Comparison of ENCODE assay signal across 9 cellular contexts in genomic region chr10:46544989-46545791, GRCh38. TPM values are rescaled to one million over a fixed set of nuclear protein-coding genes. Genes with fewer than 3 reads are reported as not detected.
DNase-seq lines count a peak whose midpoint lies in the region; ATAC-seq and TF ChIP-seq lines count a peak whose summit lies in the region.
"Had no signal": no experiment of that assay in that cellular context is flagged by ENCODE, and none has a peak within 500 bp of the region (broad histone marks: within the 10 kb centered on the region; RNA-seq: fewer than 3 reads in every experiment).

No MANE protein-coding gene starts in this region.

- no TSS peak for BruUV-seq in MCF 10A (replicated peaks; lab: Mats Ljungman, UMichigan)

- CTCF ChIA-PET in MCF 10A (lab: Yijun Ruan, JAX) (interaction anchor here (0.9 to 1.3 kb wide), 3 partner anchors 15 to 767 kb away, joined by 3 to 4 read pairs (median 3); no protein-coding TSS in a partner anchor), RWPE1 (lab: Yijun Ruan, JAX) (interaction anchor here (0.6 to 1.1 kb wide), 3 partner anchors 9 to 20 kb away, joined by 3 read pairs; no protein-coding TSS in a partner anchor)

- POLR2A ChIA-PET in MCF 10A (lab: Yijun Ruan, JAX) (interaction anchor here (0.6 to 1.6 kb wide), 2 partner anchors 22 to 327 kb away, joined by 4 to 5 read pairs; no protein-coding TSS in a partner anchor), RWPE1 (lab: Yijun Ruan, JAX; ENCODE audit: low non-redundant PET) (no interaction called here)

- no peak overlapping the region for H3K27ac Mint-ChIP-seq in MCF 10A (ENCODE audit: low read depth, unreplicated experiment)

- ATAC-seq in GM21390 (IDR thresholded peaks at IDR 0.05; ENCODE audit: unreplicated experiment): no peak

- intact Hi-C loops in MCF 10A (cut with micrococcal nuclease) (no loop called here), breast epithelium (cut with DNase I; ENCODE audit: low total_unique reads) (no loop called here), tibial artery (cut with DNase I; ENCODE audit: low total_unique reads) (no loop called here)

- H3K36me3 Mint-ChIP-seq in MCF 10A (ENCODE audit: insufficient read depth, unreplicated experiment): no peaks in the 10 kb centered on the region

- H3K27me3 ChIP-seq in breast epithelium (no peaks in the 10 kb centered on the region), tibial artery (no peaks in the 10 kb centered on the region)

- H3K9me3 Mint-ChIP-seq in MCF 10A (ENCODE audit: unreplicated experiment): no peaks in the 10 kb centered on the region

- H3K9me3 ChIP-seq in breast epithelium (no peaks in the 10 kb centered on the region), tibial artery (no peaks in the 10 kb centered on the region)

- H3K4me1 Mint-ChIP-seq in MCF 10A (ENCODE audit: insufficient read depth, unreplicated experiment): no peaks in the 10 kb centered on the region

- no peak for TF ChIP-seq POLR2A in breast epithelium (IDR thresholded peaks at IDR 0.05)

- TF ChIP-seq CTCF in MCF 10A (IDR thresholded peaks at IDR 0.05; ENCODE audit: unreplicated experiment) (peak; percentile 40), breast epithelium (IDR thresholded peaks at IDR 0.05) (peak in 1 of 3 donors; percentile 14), RWPE1 (conservative IDR thresholded peaks at IDR 0.05; ENCODE audit: low read depth) (no peak), fibroblast of the aortic adventitia (IDR thresholded peaks at IDR 0.05; ENCODE audit: insufficient read depth, low read length) (peak; percentile 51), tibial artery (IDR thresholded peaks at IDR 0.05) (no peak)

- no peak overlapping the region for H3K4me3 Mint-ChIP-seq in MCF 10A (ENCODE audit: unreplicated experiment)

- H3K4me1 ChIP-seq in breast epithelium (no peaks in the 10 kb centered on the region), tibial artery (peaks cover 0 to 24% (median 13%) of the 10 kb centered on the region in 4 donors)

- H3K36me3 ChIP-seq in breast epithelium (no peaks in the 10 kb centered on the region), tibial artery (no peaks in the 10 kb centered on the region)

- peaks cover 12% of the 10 kb centered on the region for H3K27me3 Mint-ChIP-seq in MCF 10A (ENCODE audit: insufficient read depth, unreplicated experiment)

- H3K4me3 ChIP-seq in breast epithelium (no peak overlapping the region), fibroblast of the aortic adventitia (ENCODE audit: low read depth, low read length) (no peak overlapping the region), tibial artery (no peak overlapping the region)

- DNase-seq in MCF 10A (ENCODE audit: unreplicated experiment) (peak; percentile 56), breast epithelium (ENCODE audit: low spot score in 2 of 2) (no peak), RWPE1 (ENCODE audit: low spot score) (peak; percentile 67), fibroblast of the aortic adventitia (ENCODE audit: low read depth) (peak; percentile 42), tibial artery (peak; percentile 16 to 64), COLO668 (lab: John Stamatoyannopoulos, UW; ENCODE audit: unreplicated experiment) (no peak), cerebellum (ENCODE audit: low spot score) (no peak)

- H3K27ac ChIP-seq in breast epithelium (no peak overlapping the region), RWPE1 (no peak overlapping the region), tibial artery (no peak overlapping the region)

RNA-seq across cellular contexts. Expression of gene GPRIN2, which starts 11.3 kb away (rescaled TPM):
- total RNA-seq in MCF 10A (2022) (not detected in 2 replicates), breast epithelium (1 to 10 TPM in 2 of 3 donors, not detected in 1; 5.9 to 6.9 TPM), fibroblast of the aortic adventitia (ENCODE audit: low replicate concordance) (not detected in 2 replicates), cerebellum (32.0 TPM)
- total RNA-seq: myocyte had no signal

RNA-seq across cellular contexts. Expression of gene SYT15, which starts 33.7 kb away (rescaled TPM):
- total RNA-seq in MCF 10A (2022) (0.79 and 0.84 TPM in 2 replicates), breast epithelium (1 to 10 TPM; 1.6 to 5.9 (median 3.8) TPM), fibroblast of the aortic adventitia (ENCODE audit: low replicate concordance) (under 0.01 and 0.41 TPM in 2 replicates), cerebellum (1.8 TPM)

Comparison
In these comparisons a context has a peak if more than half of its experiments do, and no peak if none do; other contexts are left out.
1. DNase-seq: peak in MCF 10A (single experiment), RWPE1 (single experiment), fibroblast of the aortic adventitia (single experiment) and tibial artery (2 of 2); none in breast epithelium (0 of 2), COLO668 (single experiment) and cerebellum (single experiment).
2. CTCF ChIP-seq: peak in MCF 10A (single experiment) and fibroblast of the aortic adventitia (single experiment); none in RWPE1 (single experiment) and tibial artery (0 of 2).